8 cellular contexts compared by ENCODE assay signal in the genomic region with DNA sequence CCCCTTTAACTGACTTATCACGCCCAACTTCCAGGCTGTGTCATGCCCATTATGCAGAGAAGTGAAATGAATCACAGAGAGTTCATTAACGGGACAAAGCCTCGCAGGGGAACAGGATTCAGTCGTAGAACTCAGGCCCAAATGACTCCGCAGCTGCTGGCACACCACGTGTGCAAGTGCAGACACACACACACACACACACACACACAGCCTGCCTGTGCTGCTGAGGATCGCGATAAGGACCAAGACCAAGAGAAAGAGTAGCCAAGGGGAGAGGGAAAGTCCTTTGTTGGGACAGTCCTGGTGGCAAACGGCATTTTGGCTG.
A peak's percentile ranks its signal among the peaks of the same experiment; 100 is the strongest.
DNase-seq lines count a peak whose midpoint lies in the region; ATAC-seq and TF ChIP-seq lines count a peak whose summit lies in the region.

No MANE protein-coding gene starts in this region.

- no peak for TF ChIP-seq POLR2A in NB4 (IDR thresholded peaks at IDR 0.05; ENCODE audit: extremely low read depth, insufficient read length)
- TF ChIP-seq POLR2A in gastrocnemius medialis (IDR thresholded peaks at IDR 0.05): no peak

- TF ChIP-seq CTCF in GM12864 (IDR thresholded peaks at IDR 0.05; ENCODE audit: low read depth, low read length, missing control alignments): no peak
- no peak for TF ChIP-seq CTCF in NB4 (IDR thresholded peaks at IDR 0.05; ENCODE audit: low read depth, low read length)
- TF ChIP-seq CTCF in gastrocnemius medialis (IDR thresholded peaks at IDR 0.05 in 4 of 5, conservative IDR thresholded peaks at IDR 0.05 in 1 of 5): no peak

- in situ Hi-C loops in gastrocnemius medialis (cut with MboI; ENCODE audit: low sequenced_read_pairs in 4 of 4): no loop called here

- H3K4me1 ChIP-seq in gastrocnemius medialis: peaks cover 48 to 50% of the 10 kb centered on the region in 2 donors

- H3K27me3 ChIP-seq in gastrocnemius medialis: no peaks in the 10 kb centered on the region

- no peaks in the 10 kb centered on the region for H3K9me3 ChIP-seq in gastrocnemius medialis

- H3K4me1 Mint-ChIP-seq in activated T-helper 17 cell treated with anti-CD3 and anti-CD28 coated beads, Interleukin-2, amount 50 U/mL, for 72 hours: peaks cover 46% of the 10 kb centered on the region

- DNase-seq in GM12864 (ENCODE audit: low read depth) (peak; percentile 78), H4 (ENCODE audit: low spot score) (peak; percentile 77), NB4 (ENCODE audit: low read depth) (peak; percentile 66), globus pallidus (ENCODE audit: low spot score) (peak; percentile 38), gastrocnemius medialis (no peak), cerebellum (ENCODE audit: low spot score) (no peak), NCI-H82 treated with DMSO at 0.1 percent for 48 hours (lab: John Stamatoyannopoulos, UW; ENCODE audit: unreplicated experiment) (no peak)

- H3K36me3 Mint-ChIP-seq in activated T-helper 17 cell treated with anti-CD3 and anti-CD28 coated beads, Interleukin-2, amount 50 U/mL, for 72 hours (ENCODE audit: low read depth): peaks cover 5% of the 10 kb centered on the region

- no peaks in the 10 kb centered on the region for H3K27me3 Mint-ChIP-seq in activated T-helper 17 cell treated with anti-CD3 and anti-CD28 coated beads, Interleukin-2, amount 50 U/mL, for 72 hours

- no peaks in the 10 kb centered on the region for H3K9me3 Mint-ChIP-seq in activated T-helper 17 cell treated with anti-CD3 and anti-CD28 coated beads, Interleukin-2, amount 50 U/mL, for 72 hours

- peak overlapping the region; percentile 83 for H3K4me3 Mint-ChIP-seq in activated T-helper 17 cell treated with anti-CD3 and anti-CD28 coated beads, Interleukin-2, amount 50 U/mL, for 72 hours

- peak overlapping the region in 3 of 4 donors; percentile 3 to 54 (median 43) for H3K27ac ChIP-seq in gastrocnemius medialis

- peak; percentile 79 for ATAC-seq in activated T-helper 17 cell treated with anti-CD3 and anti-CD28 coated beads, Interleukin-2, amount 50 U/mL, for 72 hours (replicated peaks)
- peak in 1 of 2 donors; percentile 40 for ATAC-seq in gastrocnemius medialis

- intact Hi-C loops in gastrocnemius medialis (cut with DNase I; ENCODE audit: low total_unique reads): no loop called here

- H3K4me3 ChIP-seq in GM12864 (ENCODE audit: low read depth, low read length): no peak overlapping the region; the same call in 1 of the 2 replicates
- H3K4me3 ChIP-seq in NB4 (ENCODE audit: low read depth, low read length): no peak overlapping the region
- no peak overlapping the region for H3K4me3 ChIP-seq in gastrocnemius medialis

- no peaks in the 10 kb centered on the region for H3K36me3 ChIP-seq in gastrocnemius medialis

- peak overlapping the region; percentile 94 for H3K27ac Mint-ChIP-seq in activated T-helper 17 cell treated with anti-CD3 and anti-CD28 coated beads, Interleukin-2, amount 50 U/mL, for 72 hours

Comparison
In these comparisons a context has a peak if more than half of its experiments do, and no peak if none do; other contexts are left out.
1. DNase-seq: peak in GM12864 (single experiment), H4 (single experiment), NB4 (single experiment) and globus pallidus (single experiment); none in gastrocnemius medialis (0 of 2), cerebellum (single experiment) and NCI-H82 treated with DMSO at 0.1 percent for 48 hours (single experiment).